ENCODE assay signal across 1 cellular context in genomic region chr18:50334546-50335152, GRCh38.
TF ChIP-seq lines count a peak whose summit lies in the region.

No MANE protein-coding gene starts in this region.

TF ChIP-seq in GM12878, 131 proteins besides CTCF, POLR2A, EP300 and RAD21 (continues in another document):
- TF ChIP-seq RB1 (IDR thresholded peaks at IDR 0.05; ENCODE audit: borderline replicate concordance) (no peak), RCOR1 (conservative IDR thresholded peaks at IDR 0.05; ENCODE audit: low read depth, low read length) (no peak), BCL11A (IDR thresholded peaks at IDR 0.05; ENCODE audit: low read depth, low read length) (no peak), TCF7 (IDR thresholded peaks at IDR 0.05; ENCODE audit: borderline replicate concordance) (peak; percentile 64; the same call in 1 of the 2 replicates), CHD1 (IDR thresholded peaks at IDR 0.05; ENCODE audit: low read depth, low read length) (no peak), GATAD2B (conservative IDR thresholded peaks at IDR 0.05; ENCODE audit: low read depth) (peak; percentile 50; the same call in 1 of the 2 replicates), ZNF274 (IDR thresholded peaks at IDR 0.05; ENCODE audit: insufficient read depth, insufficient read length) (no peak), IKZF2 (IDR thresholded peaks at IDR 0.05) (peak; percentile 96 to 98), ZSCAN29 (IDR thresholded peaks at IDR 0.05) (peak; percentile 42; the same call in 1 of the 2 replicates), SMC3 (IDR thresholded peaks at IDR 0.05; ENCODE audit: borderline replicate concordance, low read length) (no peak), NFXL1 (IDR thresholded peaks at IDR 0.05; ENCODE audit: borderline replicate concordance) (no peak), PAX8 (IDR thresholded peaks at IDR 0.05) (no peak), KDM1A (IDR thresholded peaks at IDR 0.05; ENCODE audit: borderline replicate concordance) (no peak), RUNX3 (IDR thresholded peaks at IDR 0.05; ENCODE audit: low read length) (peak; percentile 96), ZZZ3 (IDR thresholded peaks at IDR 0.05; ENCODE audit: control insufficient read depth, insufficient read length, low read depth) (no peak), IKZF1 (conservative IDR thresholded peaks at IDR 0.05) (peak; percentile 95), E2F4 (IDR thresholded peaks at IDR 0.05; ENCODE audit: low read depth, low read length) (no peak), SIX5 (IDR thresholded peaks at IDR 0.05; ENCODE audit: low read depth, low read length, severe bottlenecking) (no peak), USF1 (IDR thresholded peaks at IDR 0.05; ENCODE audit: borderline replicate concordance, extremely low read length, insufficient read depth, low read depth, low read length) (no peak), MTA3 (IDR thresholded peaks at IDR 0.05; ENCODE audit: borderline replicate concordance, low read length) (peak; percentile 47; the same call in 1 of the 2 replicates), NR2F1 (conservative IDR thresholded peaks at IDR 0.05) (peak; percentile 64), CEBPB (IDR thresholded peaks at IDR 0.05; ENCODE audit: borderline replicate concordance in 1 of 2, low read depth in 2 of 2, low read length in 2 of 2) (0 out of 4 replicates have a peak, but pooled peaks of 1 of the 2 experiments have one; percentile 66), MYC (IDR thresholded peaks at IDR 0.05; ENCODE audit: insufficient read depth, insufficient read length, insufficient replicate concordance, low read length, severe bottlenecking) (no peak), EZH2 (IDR thresholded peaks at IDR 0.05; ENCODE audit: borderline replicate concordance, control insufficient read depth, low read depth, low read length) (no peak), RFX5 (IDR thresholded peaks at IDR 0.05; ENCODE audit: low read depth, low read length) (no peak), ZBED1 (IDR thresholded peaks at IDR 0.05; ENCODE audit: borderline replicate concordance) (0 out of 2 replicates have a peak, but pooled peaks have one; percentile 57), GABPA (IDR thresholded peaks at IDR 0.05; ENCODE audit: low read depth) (no peak), POU2F2 (IDR thresholded peaks at IDR 0.05; ENCODE audit: borderline replicate concordance, low read depth, low read length) (peak; percentile 99), CREM (IDR thresholded peaks at IDR 0.05; ENCODE audit: low read depth) (peak; percentile 37; the same call in 1 of the 2 replicates), PAX5 (IDR thresholded peaks at IDR 0.05; ENCODE audit: borderline replicate concordance, low read depth, low read length) (peak; percentile 89; the same call in 1 of the 2 replicates), ZNF217 (IDR thresholded peaks at IDR 0.05) (0 out of 2 replicates have a peak, but pooled peaks have one; percentile 69), KAT2A (conservative IDR thresholded peaks at IDR 0.05; ENCODE audit: control insufficient read depth, low read depth, low read length) (no peak), PKNOX1 (IDR thresholded peaks at IDR 0.05) (no peak), POLR2AphosphoS2 (IDR thresholded peaks at IDR 0.05; ENCODE audit: low read depth, low read length) (no peak), EED (IDR thresholded peaks at IDR 0.05; ENCODE audit: low read depth) (peak; percentile 93), CBFB (IDR thresholded peaks at IDR 0.05; ENCODE audit: low read depth) (peak; percentile 44; the same call in 1 of the 2 replicates), NRF1 (conservative IDR thresholded peaks at IDR 0.05; ENCODE audit: low read depth, low read length) (no peak), CBX5 (IDR thresholded peaks at IDR 0.05; ENCODE audit: low read depth) (no peak), CHD4 (IDR thresholded peaks at IDR 0.05) (no peak), HDAC6 (IDR thresholded peaks at IDR 0.05; ENCODE audit: unreplicated experiment) (no peak), SMAD1 (IDR thresholded peaks at IDR 0.05; ENCODE audit: low read depth, partially characterized antibody) (no peak), NR2C1 (IDR thresholded peaks at IDR 0.05) (no peak), SP1 (IDR thresholded peaks at IDR 0.05; ENCODE audit: low read depth, low read length) (no peak), SMARCA5 (IDR thresholded peaks at IDR 0.05) (no peak), MEF2B (IDR thresholded peaks at IDR 0.05; ENCODE audit: partially characterized antibody, poor library complexity, severe bottlenecking) (peak; percentile 91), MEF2A (IDR thresholded peaks at IDR 0.05; ENCODE audit: insufficient read depth, low read depth, low read length) (peak; percentile 85), SREBF2 (IDR thresholded peaks at IDR 0.05; ENCODE audit: low read length) (no peak), SPI1 (IDR thresholded peaks at IDR 0.05; ENCODE audit: borderline replicate concordance, insufficient read depth, low read depth, low read length) (peak; percentile 49), SMAD5 (IDR thresholded peaks at IDR 0.05; ENCODE audit: low read depth) (no peak), REST (IDR thresholded peaks at IDR 0.05; ENCODE audit: low read depth, low read length) (no peak), MTA2 (IDR thresholded peaks at IDR 0.05; ENCODE audit: low read depth) (peak; percentile 74; the same call in 1 of the 2 replicates), ZNF622 (IDR thresholded peaks at IDR 0.05) (no peak), DPF2 (IDR thresholded peaks at IDR 0.05) (peak; percentile 70), RELB (IDR thresholded peaks at IDR 0.05; ENCODE audit: low read depth) (peak; percentile 81), ZBTB33 (IDR thresholded peaks at IDR 0.05) (no peak), HDAC2 (IDR thresholded peaks at IDR 0.05) (no peak), IRF4 (IDR thresholded peaks at IDR 0.05; ENCODE audit: low read depth, low read length) (peak; percentile 40; the same call in 1 of the 2 replicates), WRNIP1 (IDR thresholded peaks at IDR 0.05; ENCODE audit: borderline replicate concordance, low read depth, low read length) (no peak), SUZ12 (IDR thresholded peaks at IDR 0.05; ENCODE audit: unreplicated experiment) (no peak), ATF3 (IDR thresholded peaks at IDR 0.05; ENCODE audit: borderline replicate concordance, extremely low read depth, low read depth, low read length) (no peak), IRF5 (IDR thresholded peaks at IDR 0.05; ENCODE audit: borderline replicate concordance) (no peak), USF2 (IDR thresholded peaks at IDR 0.05; ENCODE audit: borderline replicate concordance, low read depth, low read length) (no peak), RBBP5 (conservative IDR thresholded peaks at IDR 0.05) (no peak)
